8 cellular contexts compared by ENCODE assay signal in genomic region chr3:49017646-49017977, GRCh38. TPM values are rescaled to one million over a fixed set of nuclear protein-coding genes. Genes with fewer than 3 reads are reported as not detected.
A peak's percentile ranks its signal among the peaks of the same experiment; 100 is the strongest.
DNase-seq lines count a peak whose midpoint lies in the region; ATAC-seq and TF ChIP-seq lines count a peak whose summit lies in the region.

No MANE protein-coding gene starts in this region.

- H3K36me3 ChIP-seq in heart left ventricle = peaks cover 0 to 42% (median 33%) of the 10 kb centered on the region in 9 donors
- H3K36me3 ChIP-seq in tibial artery = peaks cover 18 to 46% (median 30%) of the 10 kb centered on the region in 3 donors

- CTCF ChIA-PET in activated CD8-positive, alpha-beta T cell treated with anti-CD3 and anti-CD28 coated beads, Interleukin-2, amount 10 ng/mL, durations not matched to agents 7 days and 5 days (lab: Charles Lee) = interaction anchor here (1.0 to 19.2 kb wide), 4 partner anchors 10 to 77 kb away, joined by 3 to 319 read pairs (median 49); partner anchors contain the start of genes IMPDH2, P4HTM and WDR6

- POLR2A ChIA-PET in activated CD8-positive, alpha-beta T cell treated with anti-CD3 and anti-CD28 coated beads, Interleukin-2, amount 10 ng/mL, durations not matched to agents 7 days and 5 days (lab: Charles Lee) = interaction anchor here (0.7 to 8.2 kb wide), 8 partner anchors 8 to 98 kb away, joined by 3 to 160 read pairs (median 8); partner anchors contain the start of genes IMPDH2, P4HTM, QRICH1 and WDR6

- no peaks in the 10 kb centered on the region for H3K9me3 Mint-ChIP-seq in activated CD8-positive, alpha-beta T cell treated with anti-CD3 and anti-CD28 coated beads, Interleukin-2, amount 10 ng/mL, durations not matched to agents 7 days and 5 days (ENCODE audit: insufficient read depth)

- peaks cover 38% of the 10 kb centered on the region for H3K4me1 Mint-ChIP-seq in activated CD8-positive, alpha-beta T cell treated with anti-CD3 and anti-CD28 coated beads, Interleukin-2, amount 10 ng/mL, durations not matched to agents 7 days and 5 days (ENCODE audit: low read depth)

- H3K27me3 Mint-ChIP-seq in activated CD8-positive, alpha-beta T cell treated with anti-CD3 and anti-CD28 coated beads, Interleukin-2, amount 10 ng/mL, durations not matched to agents 7 days and 5 days (ENCODE audit: low read depth) = no peaks in the 10 kb centered on the region

- no peaks in the 10 kb centered on the region for H3K9me3 ChIP-seq in heart left ventricle
- H3K9me3 ChIP-seq in tibial artery = no peaks in the 10 kb centered on the region

- TF ChIP-seq CTCF in heart left ventricle (IDR thresholded peaks at IDR 0.05) (no peak), tibial artery (IDR thresholded peaks at IDR 0.05) (no peak)

- H3K4me1 ChIP-seq in heart left ventricle = peaks cover 0 to 50% (median 36%) of the 10 kb centered on the region in 12 donors
- H3K4me1 ChIP-seq in tibial artery = peaks cover 0 to 45% (median 34%) of the 10 kb centered on the region in 4 donors

- H3K4me3 ChIP-seq in heart left ventricle (peak overlapping the region; percentile 63 to 98 (median 88)), tibial artery (peak overlapping the region; percentile 81 to 92)

- 3 to 8% (median 5%) methylated on average over 3 to 21 of the region's 21 CpGs for WGBS in heart left ventricle, 4 donors

- peak overlapping the region in 11 of 12 donors; percentile 10 to 87 (median 78) for H3K27ac ChIP-seq in heart left ventricle
- H3K27ac ChIP-seq in layer of hippocampus (ENCODE audit: low read depth, low read length) = peak overlapping the region; percentile 73
- H3K27ac ChIP-seq in tibial artery = peak overlapping the region; percentile 87

- H3K36me3 Mint-ChIP-seq in activated CD8-positive, alpha-beta T cell treated with anti-CD3 and anti-CD28 coated beads, Interleukin-2, amount 10 ng/mL, durations not matched to agents 7 days and 5 days (ENCODE audit: low read depth) = peaks cover 40% of the 10 kb centered on the region

- no peak for TF ChIP-seq POLR2A in heart left ventricle (IDR thresholded peaks at IDR 0.05)

- no peaks in the 10 kb centered on the region for H3K27me3 ChIP-seq in heart left ventricle
- H3K27me3 ChIP-seq in layer of hippocampus (ENCODE audit: control insufficient read depth, insufficient read depth, low read length) = no peaks in the 10 kb centered on the region
- no peaks in the 10 kb centered on the region for H3K27me3 ChIP-seq in tibial artery

- no peak for ATAC-seq in heart left ventricle
- ATAC-seq in left ventricle myocardium superior = no peak
- no peak for ATAC-seq in activated CD8-positive, alpha-beta T cell treated with anti-CD3 and anti-CD28 coated beads, Interleukin-2, amount 10 ng/mL, durations not matched to agents 7 days and 5 days
- no peak for ATAC-seq in HG02571 (IDR thresholded peaks at IDR 0.05; ENCODE audit: unreplicated experiment)
- ATAC-seq in GM19452 (IDR thresholded peaks at IDR 0.05; ENCODE audit: unreplicated experiment) = no peak
- ATAC-seq in HG03095 (IDR thresholded peaks at IDR 0.05; ENCODE audit: unreplicated experiment) = no peak

- peak overlapping the region; percentile 97 for H3K4me3 Mint-ChIP-seq in activated CD8-positive, alpha-beta T cell treated with anti-CD3 and anti-CD28 coated beads, Interleukin-2, amount 10 ng/mL, durations not matched to agents 7 days and 5 days

- intact Hi-C loops in heart left ventricle (cut with DNase I) (loop anchor here in 1 of 10 donors (1.0 kb wide), 1 partner anchor 22 kb away; no protein-coding TSS in a partner anchor), left ventricle myocardium superior (cut with micrococcal nuclease) (no loop called here), tibial artery (cut with DNase I; ENCODE audit: low total_unique reads) (no loop called here)

- H3K27ac Mint-ChIP-seq in activated CD8-positive, alpha-beta T cell treated with anti-CD3 and anti-CD28 coated beads, Interleukin-2, amount 10 ng/mL, durations not matched to agents 7 days and 5 days = peak overlapping the region; percentile 85

- DNase-seq in heart left ventricle (no peak), left ventricle myocardium superior (no peak), tibial artery (no peak)
- DNase-seq in activated CD8-positive, alpha-beta T cell treated with anti-CD3 and anti-CD28 coated beads, Interleukin-2, amount 10 ng/mL, durations not matched to agents 7 days and 5 days = peak; percentile 46

RNA-seq across cellular contexts. Expression of gene DALRD3, which starts 0.8 kb away (rescaled TPM):
- total RNA-seq in heart left ventricle (10 to 100 TPM in 8 of 9 donors, 1 to 10 TPM in 1; 8.1 to 24.7 (median 14.9) TPM), left ventricle myocardium superior (10.7 TPM)
- 10 to 100 TPM in 1 of 2 donors, 1 to 10 TPM in 1; 6.8 to 13.3 TPM for polyA plus RNA-seq in heart left ventricle
- 10 to 100 TPM; 24.7 to 25.4 TPM for total RNA-seq in activated CD8-positive, alpha-beta T cell treated with anti-CD3 and anti-CD28 coated beads, Interleukin-2, amount 10 ng/mL, durations not matched to agents 7 days and 5 days

RNA-seq across cellular contexts. Expression of gene NDUFAF3, which starts 4.3 kb away (rescaled TPM):
- total RNA-seq in heart left ventricle = 100 to 1,000 TPM; 140 to 308 (median 160) TPM
- 100 to 1,000 TPM; 119 to 273 TPM for polyA plus RNA-seq in heart left ventricle
- 168 TPM for total RNA-seq in left ventricle myocardium superior
- total RNA-seq in activated CD8-positive, alpha-beta T cell treated with anti-CD3 and anti-CD28 coated beads, Interleukin-2, amount 10 ng/mL, durations not matched to agents 7 days and 5 days = 10 to 100 TPM; 92.1 to 93.7 TPM

RNA-seq across cellular contexts. Expression of gene WDR6, which starts 10.4 kb away (rescaled TPM):
- total RNA-seq in heart left ventricle = 10 to 100 TPM; 56.2 to 91.2 (median 80.7) TPM
- 10 to 100 TPM; 68.9 to 73.6 TPM for polyA plus RNA-seq in heart left ventricle
- 86.9 TPM for total RNA-seq in left ventricle myocardium superior
- 100 to 1,000 TPM; 134 to 140 TPM for total RNA-seq in activated CD8-positive, alpha-beta T cell treated with anti-CD3 and anti-CD28 coated beads, Interleukin-2, amount 10 ng/mL, durations not matched to agents 7 days and 5 days

RNA-seq across cellular contexts. Expression of gene IMPDH2, which starts 11.6 kb away (rescaled TPM):
- 10 to 100 TPM; 43.9 to 87.8 (median 55.4) TPM for total RNA-seq in heart left ventricle
- 100 to 1,000 TPM in 1 of 2 donors, 10 to 100 TPM in 1; 35.9 to 116 TPM for polyA plus RNA-seq in heart left ventricle
- 59.6 TPM for total RNA-seq in left ventricle myocardium superior
- 100 to 1,000 TPM; 227 to 229 TPM for total RNA-seq in activated CD8-positive, alpha-beta T cell treated with anti-CD3 and anti-CD28 coated beads, Interleukin-2, amount 10 ng/mL, durations not matched to agents 7 days and 5 days

RNA-seq across cellular contexts. Expression of gene P4HTM, which starts 27.6 kb away (rescaled TPM):
- total RNA-seq in heart left ventricle (10 to 100 TPM; 22.1 to 42.7 (median 34.0) TPM), left ventricle myocardium superior (27.6 TPM)
- 10 to 100 TPM; 19.0 to 27.0 TPM for polyA plus RNA-seq in heart left ventricle
- total RNA-seq in activated CD8-positive, alpha-beta T cell treated with anti-CD3 and anti-CD28 coated beads, Interleukin-2, amount 10 ng/mL, durations not matched to agents 7 days and 5 days = 10 to 100 TPM; 35.2 to 39.6 TPM
